9 cellular contexts compared by ENCODE assay signal in the genomic region with DNA sequence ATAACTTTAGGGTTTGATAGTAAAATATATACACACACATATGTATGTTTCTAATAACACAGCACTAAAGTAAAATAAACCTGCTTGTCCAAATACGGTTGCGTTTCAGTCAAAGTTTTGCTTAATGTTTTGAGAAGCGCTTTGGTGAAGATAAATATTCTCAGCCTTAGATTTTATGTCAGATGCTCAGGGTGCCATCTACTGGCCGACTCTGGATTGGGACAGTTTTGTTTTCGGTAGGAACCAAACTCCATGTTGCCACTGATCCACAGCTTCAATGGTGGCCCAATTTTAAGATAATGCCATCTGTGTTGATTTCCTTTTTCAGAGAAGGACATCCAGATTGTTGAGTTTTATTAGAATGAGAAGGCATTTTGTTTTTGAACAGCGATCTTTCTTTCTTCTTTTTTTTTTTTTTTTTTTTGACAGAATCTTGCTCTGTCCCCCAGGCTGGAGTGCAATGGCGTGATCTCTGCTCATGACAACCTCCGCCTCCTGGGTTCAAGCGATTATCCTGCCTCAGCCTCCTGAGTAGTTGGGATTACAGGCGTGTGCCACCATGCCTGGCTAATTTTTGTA. TPM values are rescaled to one million over a fixed set of nuclear protein-coding genes. Genes with fewer than 3 reads are reported as not detected.
DNase-seq lines count a peak whose midpoint lies in the region; ATAC-seq and TF ChIP-seq lines count a peak whose summit lies in the region.
"Had no signal": no experiment of that assay in that cellular context is flagged by ENCODE, and none has a peak within 500 bp of the region (broad histone marks: within the 10 kb centered on the region; RNA-seq: fewer than 3 reads in every experiment).

No MANE protein-coding gene starts in this region.

- H3K27me3 Mint-ChIP-seq in activated naive CD4-positive, alpha-beta T cell treated with anti-CD3 and anti-CD28 coated beads, Interleukin-2, amount 10 ng/mL, durations not matched to agents 7 days and 5 days = peaks cover 5% of the 10 kb centered on the region

- no peaks in the 10 kb centered on the region for H3K36me3 Mint-ChIP-seq in activated naive CD4-positive, alpha-beta T cell treated with anti-CD3 and anti-CD28 coated beads, Interleukin-2, amount 10 ng/mL, durations not matched to agents 7 days and 5 days

- H3K4me1 ChIP-seq in Panc1 (ENCODE audit: control insufficient read depth, insufficient read depth, low read length) (peaks cover 10% of the 10 kb centered on the region; the same call in 1 of the 2 replicates), prostate gland (replicated peaks) (no peaks in the 10 kb centered on the region)

- in situ Hi-C loops in Panc1 (cut with HindIII; ENCODE audit: low pct_unique_long_range_greater_than_20kb, low sequenced_read_pairs) = no loop called here

- TF ChIP-seq CTCF in HL-60 (IDR thresholded peaks at IDR 0.05; ENCODE audit: insufficient read depth, low read length) (peak; percentile 73), Panc1 (IDR thresholded peaks at IDR 0.05) (peak; percentile 88), prostate gland (IDR thresholded peaks at IDR 0.05) (peak in 3 of 4 experiments; percentile 47 to 62 (median 60))

- CTCF ChIA-PET in Panc1 (lab: Charles Lee) = interaction anchor here (0.5 to 0.7 kb wide), 3 partner anchors 612 to 1186 kb away, joined by 3 to 13 read pairs (median 8); no protein-coding TSS in a partner anchor
- CTCF ChIA-PET in activated naive CD4-positive, alpha-beta T cell treated with anti-CD3 and anti-CD28 coated beads, Interleukin-2, amount 10 ng/mL, durations not matched to agents 7 days and 5 days (lab: Charles Lee) = interaction anchor here (0.9 to 1.4 kb wide), 5 partner anchors 10 to 45 kb away, joined by 3 to 5 read pairs (median 3); no protein-coding TSS in a partner anchor

- peaks cover 10% of the 10 kb centered on the region; the same call in 1 of the 2 replicates for H3K9me3 ChIP-seq in Panc1 (ENCODE audit: control insufficient read depth, insufficient read depth, low read depth, low read length)
- no peaks in the 10 kb centered on the region for H3K9me3 ChIP-seq in prostate gland

- DNase-seq in CD1c-positive myeloid dendritic cell (ENCODE audit: extremely low spot score) (peak; percentile 66), HL-60 (ENCODE audit: low read depth in 1 of 2, low spot score in 1 of 2) (peak; percentile 8 to 55), Panc1 (ENCODE audit: low read depth, low spot score) (peak; percentile 57), Right ventricle myocardium superior (peak; percentile 53), prostate gland (ENCODE audit: low spot score) (peak; percentile 54), COR-L47 (lab: John Stamatoyannopoulos, UW) (no peak)
- DNase-seq in activated naive CD4-positive, alpha-beta T cell treated with anti-CD3 and anti-CD28 coated beads, Interleukin-2, amount 10 ng/mL, durations not matched to agents 7 days and 5 days = peak; percentile 71

- BruUV-seq in Panc1 (replicated peaks; lab: Mats Ljungman, UMichigan) = no TSS peak

- TF ChIP-seq POLR2A in prostate gland (IDR thresholded peaks at IDR 0.05) = no peak

- H3K4me3 ChIP-seq in HL-60 (replicated peaks; ENCODE audit: insufficient read depth, low read length) = no peak overlapping the region
- H3K4me3 ChIP-seq in Panc1 (ENCODE audit: low read depth in 2 of 2, low read length in 2 of 2) = no peak overlapping the region
- no peak overlapping the region for H3K4me3 ChIP-seq in prostate gland

- H3K27me3 ChIP-seq in HL-60 (ENCODE audit: insufficient read depth, poor library complexity, severe bottlenecking) = no peaks in the 10 kb centered on the region
- no peaks in the 10 kb centered on the region for H3K27me3 ChIP-seq in Panc1 (ENCODE audit: control insufficient read depth, insufficient read depth, low read length)
- H3K27me3 ChIP-seq in prostate gland (replicated peaks; ENCODE audit: insufficient read depth) = no peaks in the 10 kb centered on the region

- ATAC-seq in GM19025 (IDR thresholded peaks at IDR 0.05; ENCODE audit: low read depth, unreplicated experiment) = peak; percentile 53
- ATAC-seq in Panc1 = peak; percentile 91
- ATAC-seq in Right ventricle myocardium superior (ENCODE audit: poor library complexity) = peak; percentile 71

- intact Hi-C loops in Panc1 (cut with micrococcal nuclease; ENCODE audit: unreplicated experiment) (loop anchor here (5.0 to 10.0 kb wide), 3 partner anchors 190 to 783 kb away; no protein-coding TSS in a partner anchor), Right ventricle myocardium superior (cut with DNase I) (loop anchor here (5.0 kb wide), 2 partner anchors 530 to 1195 kb away; no protein-coding TSS in a partner anchor), prostate gland (cut with DNase I) (loop anchor here (5.0 kb wide), 2 partner anchors 530 to 1190 kb away; no protein-coding TSS in a partner anchor)

- POLR2A ChIA-PET in Panc1 (lab: Charles Lee) = no interaction called here

- H3K9me3 Mint-ChIP-seq in activated naive CD4-positive, alpha-beta T cell treated with anti-CD3 and anti-CD28 coated beads, Interleukin-2, amount 10 ng/mL, durations not matched to agents 7 days and 5 days = no peaks in the 10 kb centered on the region

- H3K4me1 Mint-ChIP-seq in activated naive CD4-positive, alpha-beta T cell treated with anti-CD3 and anti-CD28 coated beads, Interleukin-2, amount 10 ng/mL, durations not matched to agents 7 days and 5 days = no peaks in the 10 kb centered on the region

- no peak overlapping the region for H3K27ac Mint-ChIP-seq in activated naive CD4-positive, alpha-beta T cell treated with anti-CD3 and anti-CD28 coated beads, Interleukin-2, amount 10 ng/mL, durations not matched to agents 7 days and 5 days
- H3K27ac Mint-ChIP-seq: stimulated activated naive CD8-positive, alpha-beta T cell treated with anti-CD3 and anti-CD28 coated beads, Interleukin-15, Interleukin-2, amounts not matched to agents 100 ng/mL and 50 ng/mL, for 24 hours had no signal

- WGBS in prostate gland = 30% methylated on average over 10 of the region's 10 CpGs

- H3K36me3 ChIP-seq in Panc1 (ENCODE audit: control insufficient read depth, insufficient read depth, low read length) (no peaks in the 10 kb centered on the region), prostate gland (no peaks in the 10 kb centered on the region)

- H3K4me3 Mint-ChIP-seq in activated naive CD4-positive, alpha-beta T cell treated with anti-CD3 and anti-CD28 coated beads, Interleukin-2, amount 10 ng/mL, durations not matched to agents 7 days and 5 days = no peak overlapping the region
- H3K4me3 Mint-ChIP-seq: stimulated activated naive CD8-positive, alpha-beta T cell treated with anti-CD3 and anti-CD28 coated beads, Interleukin-15, Interleukin-2, amounts not matched to agents 100 ng/mL and 50 ng/mL, for 24 hours had no signal

- H3K27ac ChIP-seq in HL-60 (replicated peaks) = no peak overlapping the region
- H3K27ac ChIP-seq in Panc1 (ENCODE audit: low read length) = peak overlapping the region; percentile 69; the same call in 1 of the 2 replicates
- no peak overlapping the region for H3K27ac ChIP-seq in prostate gland

RNA-seq across cellular contexts. Expression of a gene that starts 43.1 kb away (rescaled TPM):
- 40.5 TPM for total RNA-seq in Panc1 (2021; ENCODE audit: unreplicated experiment)
- polyA plus RNA-seq in Panc1 (2012; ENCODE audit: insufficient read length) = 19.6 TPM
- total RNA-seq in Right ventricle myocardium superior = 14.8 TPM
- total RNA-seq in prostate gland = 10 to 100 TPM; 11.0 to 17.6 TPM
